ENCODE assay signal across 18 cellular contexts in genomic region chr17:32827227-32827626, GRCh38. TPM values are rescaled to one million over a fixed set of nuclear protein-coding genes. Genes with fewer than 3 reads are reported as not detected.
DNase-seq lines count a peak whose midpoint lies in the region; ATAC-seq and TF ChIP-seq lines count a peak whose summit lies in the region.
"Had no signal": no experiment of that assay in that cellular context is flagged by ENCODE, and none has a peak within 500 bp of the region (broad histone marks: within the 10 kb centered on the region; RNA-seq: fewer than 3 reads in every experiment).

No MANE protein-coding gene starts in this region.

- no peaks in the 10 kb centered on the region for H3K9me3 ChIP-seq in breast epithelium
- H3K9me3 ChIP-seq: psoas muscle, testis had no signal

- H3K36me3 Mint-ChIP-seq in stimulated activated memory B cell treated with anti-CD40 and anti-IgM and Interleukin-4, amounts not matched to agents 10 μg/mL and 1 μg/mL and 100 μg/mL, for 72 hours, result no peaks in the 10 kb centered on the region
- H3K36me3 Mint-ChIP-seq: activated naive CD4-positive, alpha-beta T cell treated with anti-CD3 and anti-CD28 coated beads, Interleukin-2, amount 10 ng/mL, durations not matched to agents 7 days and 5 days; mesothelial cell of epicardium; neural progenitor cell had no signal

- H3K9me3 Mint-ChIP-seq in stimulated activated memory B cell treated with anti-CD40 and anti-IgM and Interleukin-4, amounts not matched to agents 10 μg/mL and 1 μg/mL and 100 μg/mL, for 72 hours, result no peaks in the 10 kb centered on the region
- H3K9me3 Mint-ChIP-seq: activated naive CD4-positive, alpha-beta T cell treated with anti-CD3 and anti-CD28 coated beads, Interleukin-2, amount 10 ng/mL, durations not matched to agents 7 days and 5 days; mesothelial cell of epicardium; neural progenitor cell had no signal

- no peak overlapping the region for H3K4me3 ChIP-seq in breast epithelium
- H3K4me3 ChIP-seq: neural progenitor cell had no signal

- peaks cover 38% of the 10 kb centered on the region for H3K4me1 Mint-ChIP-seq in stimulated activated memory B cell treated with anti-CD40 and anti-IgM and Interleukin-4, amounts not matched to agents 10 μg/mL and 1 μg/mL and 100 μg/mL, for 72 hours
- H3K4me1 Mint-ChIP-seq: neural progenitor cell had no signal

- no peaks in the 10 kb centered on the region for H3K36me3 ChIP-seq in breast epithelium
- H3K36me3 ChIP-seq: neural progenitor cell had no signal

- H3K4me1 ChIP-seq in breast epithelium, result no peaks in the 10 kb centered on the region
- H3K4me1 ChIP-seq: neural progenitor cell, psoas muscle, testis had no signal

- ATAC-seq in HG03432 (IDR thresholded peaks at IDR 0.05; ENCODE audit: unreplicated experiment), result peak; percentile 34
- ATAC-seq in stimulated activated memory B cell treated with anti-CD40 and anti-IgM and Interleukin-4, amounts not matched to agents 10 μg/mL and 1 μg/mL and 100 μg/mL, for 72 hours, result no peak
- ATAC-seq in HG03135 (IDR thresholded peaks at IDR 0.05; ENCODE audit: unreplicated experiment), result no peak
- ATAC-seq in HG03460 (IDR thresholded peaks at IDR 0.05; ENCODE audit: unreplicated experiment), result no peak
- ATAC-seq: psoas muscle had no signal

- no peak for TF ChIP-seq POLR2A in breast epithelium (IDR thresholded peaks at IDR 0.05)

- DNase-seq in NCI-H1092 treated with DMSO at 0.1 percent for 48 hours (lab: John Stamatoyannopoulos, UW) (peak; percentile 69), NCI-H1092 (lab: John Stamatoyannopoulos, UW) (no peak), breast epithelium (ENCODE audit: low spot score in 2 of 2) (no peak), NCI-H1105 treated with DMSO at 0.1 percent for 48 hours (lab: John Stamatoyannopoulos, UW) (no peak)
- DNase-seq: activated CD4-positive, alpha-beta T cell treated with anti-CD3 and anti-CD28 coated beads, Interleukin-2, amount 50 U/mL, for 48 hours; activated naive CD4-positive, alpha-beta T cell treated with anti-CD3 and anti-CD28 coated beads, Interleukin-2, amount 10 ng/mL, durations not matched to agents 7 days and 5 days; activated T-cell treated with anti-CD3 and anti-CD28 coated beads, Interleukin-2, amount 50 U/mL, for 1 hour; H7; NK-92 treated with Interleukin-12 subunit alpha and Interleukin-12 subunit beta, amount 100 ng/mL, for 24 hours; psoas muscle; SW 1271; testis had no signal

- peak overlapping the region; percentile 91 for H3K27ac Mint-ChIP-seq in stimulated activated memory B cell treated with anti-CD40 and anti-IgM and Interleukin-4, amounts not matched to agents 10 μg/mL and 1 μg/mL and 100 μg/mL, for 72 hours
- H3K27ac Mint-ChIP-seq: activated naive CD4-positive, alpha-beta T cell treated with anti-CD3 and anti-CD28 coated beads, Interleukin-2, amount 10 ng/mL, durations not matched to agents 7 days and 5 days; neural progenitor cell had no signal

- no peak for TF ChIP-seq CTCF in breast epithelium (IDR thresholded peaks at IDR 0.05)

- no peaks in the 10 kb centered on the region for H3K27me3 Mint-ChIP-seq in stimulated activated memory B cell treated with anti-CD40 and anti-IgM and Interleukin-4, amounts not matched to agents 10 μg/mL and 1 μg/mL and 100 μg/mL, for 72 hours

- no peak overlapping the region for H3K4me3 Mint-ChIP-seq in stimulated activated memory B cell treated with anti-CD40 and anti-IgM and Interleukin-4, amounts not matched to agents 10 μg/mL and 1 μg/mL and 100 μg/mL, for 72 hours
- H3K4me3 Mint-ChIP-seq: activated naive CD4-positive, alpha-beta T cell treated with anti-CD3 and anti-CD28 coated beads, Interleukin-2, amount 10 ng/mL, durations not matched to agents 7 days and 5 days; neural progenitor cell had no signal

- peak overlapping the region; percentile 14 to 34 for H3K27ac ChIP-seq in breast epithelium
- H3K27ac ChIP-seq: neural progenitor cell, psoas muscle had no signal

- H3K27me3 ChIP-seq in breast epithelium, result no peaks in the 10 kb centered on the region
- H3K27me3 ChIP-seq: neural progenitor cell, testis had no signal

- intact Hi-C loops in breast epithelium (cut with DNase I; ENCODE audit: low total_unique reads), result no loop called here

RNA-seq across cellular contexts. Expression of gene MYO1D, which starts 49.7 kb away (rescaled TPM):
- 100 to 1,000 TPM in 1 of 3 donors, 10 to 100 TPM in 2; 54.4 to 114 (median 76.7) TPM for total RNA-seq in breast epithelium
